ENCODE assay signal across 3 cellular contexts in the genomic region with DNA sequence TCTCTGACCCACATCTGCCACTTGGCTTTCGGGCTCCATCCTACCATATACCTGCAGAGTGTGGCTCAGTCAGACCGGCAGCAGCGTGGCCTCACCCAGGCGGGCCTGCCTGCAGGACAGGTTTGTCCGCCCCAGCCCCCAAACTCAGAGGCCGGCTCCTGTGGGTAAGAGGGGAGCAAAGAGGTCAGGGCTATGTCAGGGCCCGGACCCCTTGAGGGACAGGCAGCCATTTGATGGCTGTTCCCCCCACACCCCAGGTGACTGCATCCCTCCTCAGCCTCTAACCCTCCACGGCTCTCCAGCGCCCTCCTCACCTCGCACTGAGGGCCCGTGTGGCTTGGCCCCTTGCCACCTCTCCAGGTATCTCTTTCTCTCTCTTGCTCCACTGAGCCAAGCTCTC.
TF ChIP-seq lines count a peak whose summit lies in the region.

No MANE protein-coding gene starts in this region.

TF ChIP-seq in HCT116, 20 proteins besides CTCF, POLR2A, EP300 and RAD21 (continues in another document):
- TF ChIP-seq CBX3 (IDR thresholded peaks at IDR 0.05; ENCODE audit: low read depth) (no peak), SP1 (IDR thresholded peaks at IDR 0.05; ENCODE audit: low read depth) (no peak), TCF7L2 (IDR thresholded peaks at IDR 0.05; ENCODE audit: borderline replicate concordance, extremely low read depth, insufficient read depth, insufficient read length) (no peak), EGR1 (IDR thresholded peaks at IDR 0.05; ENCODE audit: low read depth) (no peak), EZH2phosphoT487 (IDR thresholded peaks at IDR 0.05; ENCODE audit: borderline replicate concordance) (no peak), CEBPB (IDR thresholded peaks at IDR 0.05; ENCODE audit: low read depth) (no peak), ZNF274 (IDR thresholded peaks at IDR 0.05; ENCODE audit: low read depth, low read length) (no peak), SRF (IDR thresholded peaks at IDR 0.05; ENCODE audit: low read depth) (no peak), EZH2 (IDR thresholded peaks at IDR 0.05) (no peak), YY1 (IDR thresholded peaks at IDR 0.05; ENCODE audit: extremely low read depth, insufficient replicate concordance, low read depth, low read length) (no peak), FOSL1 (IDR thresholded peaks at IDR 0.05; ENCODE audit: low read depth) (no peak), JUND (IDR thresholded peaks at IDR 0.05) (no peak), POLR2AphosphoS5 (IDR thresholded peaks at IDR 0.05; ENCODE audit: low read depth, low read length) (no peak), SIN3A (IDR thresholded peaks at IDR 0.05; ENCODE audit: low read depth) (no peak)
- TF ChIP-seq, protein P1, sequence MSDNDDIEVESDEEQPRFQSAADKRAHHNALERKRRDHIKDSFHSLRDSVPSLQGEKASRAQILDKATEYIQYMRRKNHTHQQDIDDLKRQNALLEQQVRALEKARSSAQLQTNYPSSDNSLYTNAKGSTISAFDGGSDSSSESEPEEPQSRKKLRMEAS (IDR thresholded peaks at IDR 0.05): no peak
- TF ChIP-seq, protein P2, sequence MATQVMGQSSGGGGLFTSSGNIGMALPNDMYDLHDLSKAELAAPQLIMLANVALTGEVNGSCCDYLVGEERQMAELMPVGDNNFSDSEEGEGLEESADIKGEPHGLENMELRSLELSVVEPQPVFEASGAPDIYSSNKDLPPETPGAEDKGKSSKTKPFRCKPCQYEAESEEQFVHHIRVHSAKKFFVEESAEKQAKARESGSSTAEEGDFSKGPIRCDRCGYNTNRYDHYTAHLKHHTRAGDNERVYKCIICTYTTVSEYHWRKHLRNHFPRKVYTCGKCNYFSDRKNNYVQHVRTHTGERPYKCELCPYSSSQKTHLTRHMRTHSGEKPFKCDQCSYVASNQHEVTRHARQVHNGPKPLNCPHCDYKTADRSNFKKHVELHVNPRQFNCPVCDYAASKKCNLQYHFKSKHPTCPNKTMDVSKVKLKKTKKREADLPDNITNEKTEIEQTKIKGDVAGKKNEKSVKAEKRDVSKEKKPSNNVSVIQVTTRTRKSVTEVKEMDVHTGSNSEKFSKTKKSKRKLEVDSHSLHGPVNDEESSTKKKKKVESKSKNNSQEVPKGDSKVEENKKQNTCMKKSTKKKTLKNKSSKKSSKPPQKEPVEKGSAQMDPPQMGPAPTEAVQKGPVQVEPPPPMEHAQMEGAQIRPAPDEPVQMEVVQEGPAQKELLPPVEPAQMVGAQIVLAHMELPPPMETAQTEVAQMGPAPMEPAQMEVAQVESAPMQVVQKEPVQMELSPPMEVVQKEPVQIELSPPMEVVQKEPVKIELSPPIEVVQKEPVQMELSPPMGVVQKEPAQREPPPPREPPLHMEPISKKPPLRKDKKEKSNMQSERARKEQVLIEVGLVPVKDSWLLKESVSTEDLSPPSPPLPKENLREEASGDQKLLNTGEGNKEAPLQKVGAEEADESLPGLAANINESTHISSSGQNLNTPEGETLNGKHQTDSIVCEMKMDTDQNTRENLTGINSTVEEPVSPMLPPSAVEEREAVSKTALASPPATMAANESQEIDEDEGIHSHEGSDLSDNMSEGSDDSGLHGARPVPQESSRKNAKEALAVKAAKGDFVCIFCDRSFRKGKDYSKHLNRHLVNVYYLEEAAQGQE (IDR thresholded peaks at IDR 0.05; ENCODE audit: low read depth): no peak
- TF ChIP-seq, protein P3, sequence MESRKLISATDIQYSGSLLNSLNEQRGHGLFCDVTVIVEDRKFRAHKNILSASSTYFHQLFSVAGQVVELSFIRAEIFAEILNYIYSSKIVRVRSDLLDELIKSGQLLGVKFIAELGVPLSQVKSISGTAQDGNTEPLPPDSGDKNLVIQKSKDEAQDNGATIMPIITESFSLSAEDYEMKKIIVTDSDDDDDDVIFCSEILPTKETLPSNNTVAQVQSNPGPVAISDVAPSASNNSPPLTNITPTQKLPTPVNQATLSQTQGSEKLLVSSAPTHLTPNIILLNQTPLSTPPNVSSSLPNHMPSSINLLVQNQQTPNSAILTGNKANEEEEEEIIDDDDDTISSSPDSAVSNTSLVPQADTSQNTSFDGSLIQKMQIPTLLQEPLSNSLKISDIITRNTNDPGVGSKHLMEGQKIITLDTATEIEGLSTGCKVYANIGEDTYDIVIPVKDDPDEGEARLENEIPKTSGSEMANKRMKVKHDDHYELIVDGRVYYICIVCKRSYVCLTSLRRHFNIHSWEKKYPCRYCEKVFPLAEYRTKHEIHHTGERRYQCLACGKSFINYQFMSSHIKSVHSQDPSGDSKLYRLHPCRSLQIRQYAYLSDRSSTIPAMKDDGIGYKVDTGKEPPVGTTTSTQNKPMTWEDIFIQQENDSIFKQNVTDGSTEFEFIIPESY (IDR thresholded peaks at IDR 0.05; ENCODE audit: extremely low read depth, insufficient replicate concordance, low read length): no peak

TF ChIP-seq in Ishikawa, 13 proteins besides CTCF, POLR2A, EP300 and RAD21:
- TF ChIP-seq YY1 (IDR thresholded peaks at IDR 0.05; ENCODE audit: low read depth): no peak
- no peak for TF ChIP-seq EGR1 (IDR thresholded peaks at IDR 0.05)
- peak; percentile 61 for TF ChIP-seq NFIC (IDR thresholded peaks at IDR 0.05)
- TF ChIP-seq FOXM1 (IDR thresholded peaks at IDR 0.05; ENCODE audit: borderline replicate concordance, low read depth): no peak
- TF ChIP-seq, protein P2 (IDR thresholded peaks at IDR 0.05; ENCODE audit: low read depth): no peak
- no peak for TF ChIP-seq TAF1 (IDR thresholded peaks at IDR 0.05; ENCODE audit: low read depth)

TF ChIP-seq in H1, 55 proteins besides CTCF, POLR2A, EP300 and RAD21:
- TF ChIP-seq SP1 (IDR thresholded peaks at IDR 0.05; ENCODE audit: low read depth, low read length) (no peak), ZNF274 (IDR thresholded peaks at IDR 0.05; ENCODE audit: borderline replicate concordance, extremely low read depth, low read length) (no peak), GABPA (IDR thresholded peaks at IDR 0.05; ENCODE audit: borderline replicate concordance, insufficient read depth, low read length) (no peak)
